Comparison of ENCODE assay signal across 20 cellular contexts in genomic region chr3:152517517-152517916, GRCh38.
DNase-seq lines count a peak whose midpoint lies in the region; ATAC-seq and TF ChIP-seq lines count a peak whose summit lies in the region.
"Had no signal": no experiment of that assay in that cellular context is flagged by ENCODE, and none has a peak within 500 bp of the region (broad histone marks: within the 10 kb centered on the region; RNA-seq: fewer than 3 reads in every experiment).

No MANE protein-coding gene starts in this region.

- TF ChIP-seq CTCF in GM23338 (conservative IDR thresholded peaks at IDR 0.05; ENCODE audit: low read depth in 2 of 2) = no peak
- no peak for TF ChIP-seq CTCF in smooth muscle cell (IDR thresholded peaks at IDR 0.05; ENCODE audit: borderline replicate concordance, insufficient read depth, poor library complexity, severe bottlenecking)

- no peaks in the 10 kb centered on the region for H3F3A ChIP-seq in GM23338 (replicated peaks; ENCODE audit: low read depth)
- H3F3A ChIP-seq in smooth muscle cell (ENCODE audit: low read depth) = no peaks in the 10 kb centered on the region

- no peaks in the 10 kb centered on the region for H3K79me2 ChIP-seq in GM23338 (replicated peaks; ENCODE audit: insufficient read depth)
- H3K79me2 ChIP-seq in smooth muscle cell (ENCODE audit: low read depth) = no peaks in the 10 kb centered on the region

- H3K27me3 Mint-ChIP-seq in GM23338 (ENCODE audit: insufficient read depth, low read depth, poor library complexity) = peaks cover 4% of the 10 kb centered on the region

- H3K27ac Mint-ChIP-seq in GM23338 = peak overlapping the region; percentile 33; the same call in 1 of the 2 replicates
- H3K27ac Mint-ChIP-seq: T-helper 1 cell treated with Interleukin-12 subunit alpha and Interleukin-12 subunit beta and Interleukin-4 antibody, amounts not matched to agents 30 μg/mL and 1 μg/mL, for 36 hours had no signal

- H3K4me3 ChIP-seq in GM23338 (no peak overlapping the region), NT2/D1 (ENCODE audit: insufficient read length, low read depth) (no peak overlapping the region), smooth muscle cell (no peak overlapping the region)
- H3K4me3 ChIP-seq: SK-N-MC had no signal

- H3K27me3 ChIP-seq in GM23338 (ENCODE audit: insufficient read depth) = no peaks in the 10 kb centered on the region
- H3K27me3 ChIP-seq in NT2/D1 (ENCODE audit: insufficient read depth, insufficient read length) = no peaks in the 10 kb centered on the region
- H3K27me3 ChIP-seq in smooth muscle cell (ENCODE audit: low read depth) = no peaks in the 10 kb centered on the region

- H3K36me3 ChIP-seq in GM23338 (ENCODE audit: insufficient read depth) (no peaks in the 10 kb centered on the region), NT2/D1 (ENCODE audit: insufficient read depth, insufficient read length, low read length) (no peaks in the 10 kb centered on the region), smooth muscle cell (ENCODE audit: low read depth) (no peaks in the 10 kb centered on the region)

- 17% methylated on average over 2 of the region's 2 CpGs for WGBS in smooth muscle cell (ENCODE audit: low lambda C conversion rate)

- no peak overlapping the region for H3K27ac ChIP-seq in GM23338 (ENCODE audit: low read depth)
- no peak overlapping the region for H3K27ac ChIP-seq in smooth muscle cell (ENCODE audit: low read depth)
- H3K27ac ChIP-seq: C4-2B, SK-N-MC had no signal

- H3K4me2 ChIP-seq in GM23338 = no peak overlapping the region
- H3K4me2 ChIP-seq in smooth muscle cell = peak overlapping the region; percentile 66

- no peak overlapping the region for H3K9ac ChIP-seq in NT2/D1 (ENCODE audit: insufficient read length, low read depth)
- H3K9ac ChIP-seq in smooth muscle cell (ENCODE audit: low read depth) = no peak overlapping the region

- H3K9me3 ChIP-seq in NT2/D1 (ENCODE audit: insufficient read depth, low read length) (no peaks in the 10 kb centered on the region), smooth muscle cell (replicated peaks; ENCODE audit: low read depth) (no peaks in the 10 kb centered on the region)

- no peaks in the 10 kb centered on the region for H3K9me3 Mint-ChIP-seq in GM23338
- H3K9me3 Mint-ChIP-seq: T-helper 1 cell treated with Interleukin-12 subunit alpha and Interleukin-12 subunit beta and Interleukin-4 antibody, amounts not matched to agents 30 μg/mL and 1 μg/mL, for 36 hours had no signal

- no peak overlapping the region for H2AFZ ChIP-seq in GM23338
- H2AFZ ChIP-seq in smooth muscle cell (ENCODE audit: low read depth) = peak overlapping the region; percentile 57

- ATAC-seq in GM23338 (peak; percentile 98), GM21529 (IDR thresholded peaks at IDR 0.05; ENCODE audit: unreplicated experiment) (no peak)

- H3K9me2 ChIP-seq in GM23338 (ENCODE audit: insufficient read depth) = no peaks in the 10 kb centered on the region

- peak; percentile 32 for DNase-seq in GM23338 (ENCODE audit: low spot score)
- DNase-seq in NT2/D1 (ENCODE audit: low read depth, low spot score) = peak; percentile 64
- peak; percentile 15 for DNase-seq in iPS DF 19.7 (ENCODE audit: low read depth, low spot score)
- no peak for DNase-seq in smooth muscle cell (lab: John Stamatoyannopoulos, UW; ENCODE audit: unreplicated experiment)
- DNase-seq in NCI-H526 treated with DMSO at 0.1 percent for 48 hours (lab: John Stamatoyannopoulos, UW) = no peak
- DNase-seq in hippocampal formation (lab: John Stamatoyannopoulos, UW) = no peak
- DNase-seq: DMS 273 treated with DMSO at 0.1 percent for 48 hours, DND-41, GOT3, NCI-H1048, NCI-H1436, NCI-H2029 treated with DMSO at 0.1 percent for 48 hours, NCI-H2171, NCI-H446, NCI-H69, SHP77 had no signal

- no peak overlapping the region for H3K4me3 Mint-ChIP-seq in GM23338
- H3K4me3 Mint-ChIP-seq: T-helper 1 cell treated with Interleukin-12 subunit alpha and Interleukin-12 subunit beta and Interleukin-4 antibody, amounts not matched to agents 30 μg/mL and 1 μg/mL, for 36 hours had no signal

- H3K36me3 Mint-ChIP-seq in GM23338 (ENCODE audit: low read depth) = no peaks in the 10 kb centered on the region

- peaks cover 31% of the 10 kb centered on the region for H3K4me1 Mint-ChIP-seq in GM23338

- peaks cover 16% of the 10 kb centered on the region for H3K4me1 ChIP-seq in GM23338 (ENCODE audit: insufficient read depth)
- peaks cover 4% of the 10 kb centered on the region for H3K4me1 ChIP-seq in NT2/D1 (ENCODE audit: insufficient read depth, insufficient read length)
- peaks cover 8% of the 10 kb centered on the region for H3K4me1 ChIP-seq in smooth muscle cell (ENCODE audit: low read depth)

- H4K20me1 ChIP-seq in GM23338 (replicated peaks; ENCODE audit: insufficient read depth) (no peaks in the 10 kb centered on the region), smooth muscle cell (ENCODE audit: low read depth) (no peaks in the 10 kb centered on the region)

TF ChIP-seq in GM23338, 12 proteins besides CTCF, POLR2A, EP300 and RAD21:
- no peak for TF ChIP-seq ZNF331 (CRISPR knock-in tag; IDR thresholded peaks at IDR 0.05; ENCODE audit: low read depth)
- TF ChIP-seq ZNF462 (CRISPR knock-in tag; IDR thresholded peaks at IDR 0.05) = peak; percentile 85

Comparison
In these comparisons a context has a peak if more than half of its experiments do, and no peak if none do; other contexts are left out.
1. DNase-seq: peak in GM23338 (single experiment), NT2/D1 (single experiment) and iPS DF 19.7 (single experiment); none in smooth muscle cell (single experiment), NCI-H526 treated with DMSO at 0.1 percent for 48 hours (single experiment) and hippocampal formation (0 of 2).